23 cellular contexts compared by ENCODE assay signal in genomic region chr17:13582776-13583414, GRCh38. TPM values are rescaled to one million over a fixed set of nuclear protein-coding genes. Genes with fewer than 3 reads are reported as not detected.
DNase-seq lines count a peak whose midpoint lies in the region; ATAC-seq and TF ChIP-seq lines count a peak whose summit lies in the region.
"Had no signal": no experiment of that assay in that cellular context is flagged by ENCODE, and none has a peak within 500 bp of the region (broad histone marks: within the 10 kb centered on the region; RNA-seq: fewer than 3 reads in every experiment).

No MANE protein-coding gene starts in this region.

- no peak overlapping the region for H2AK9ac ChIP-seq in IMR-90 (replicated peaks; ENCODE audit: low read depth, low read length, poor library complexity)

- H3K9me3 ChIP-seq in IMR-90 (ENCODE audit: control insufficient read depth, insufficient read depth, low read length) (no peaks in the 10 kb centered on the region), mucosa of descending colon (no peaks in the 10 kb centered on the region), Karpas-422 (ENCODE audit: low read length) (no peaks in the 10 kb centered on the region)
- H3K9me3 ChIP-seq: body of pancreas, esophagus squamous epithelium, HAP-1, thoracic aorta had no signal

- WGBS in IMR-90 (ENCODE audit: extremely low coverage in 2 of 2, insufficient read length in 1 of 2), 2 experiments, result 20% methylated on average over 1 of the region's 8 CpGs; no CpG with 5 or more reads in 1 of the 2 experiments

- H3K9me3 Mint-ChIP-seq in nephron progenitor cell, result peaks cover 26% of the 10 kb centered on the region
- no peaks in the 10 kb centered on the region for H3K9me3 Mint-ChIP-seq in activated T-cell treated with anti-CD3 and anti-CD28 coated beads, Interleukin-2, amount 50 U/mL, for 4 hours
- H3K9me3 Mint-ChIP-seq: CD8-positive, alpha-beta T cell had no signal

- dilution Hi-C loops in IMR-90 (cut with HindIII; ENCODE audit: low sequenced_read_pairs, unreplicated experiment), result no loop called here

- peak overlapping the region; percentile 87 for H2BK20ac ChIP-seq in IMR-90 (ENCODE audit: low read depth, low read length)

- H3K36me3 ChIP-seq in IMR-90 (ENCODE audit: control insufficient read depth, insufficient read depth, low read length), result no peaks in the 10 kb centered on the region
- no peaks in the 10 kb centered on the region for H3K36me3 ChIP-seq in mucosa of descending colon (ENCODE audit: low read depth)
- no peaks in the 10 kb centered on the region for H3K36me3 ChIP-seq in Karpas-422 (ENCODE audit: insufficient read depth, low read length)
- H3K36me3 ChIP-seq: esophagus squamous epithelium, HAP-1, thoracic aorta had no signal

- peak overlapping the region; percentile 60 to 89 for H4K8ac ChIP-seq in IMR-90 (ENCODE audit: low read depth in 2 of 2, low read length in 2 of 2)

- no peak for TF ChIP-seq CTCF in IMR-90 (conservative IDR thresholded peaks at IDR 0.05; ENCODE audit: low read depth, low read length)
- no peak for TF ChIP-seq CTCF in nephron progenitor cell (IDR thresholded peaks at IDR 0.05)
- TF ChIP-seq CTCF in mucosa of descending colon (IDR thresholded peaks at IDR 0.05), result no peak

- no peak overlapping the region for H2AK5ac ChIP-seq in IMR-90 (ENCODE audit: low read depth, low read length)

- H3K27ac ChIP-seq in IMR-90 (ENCODE audit: insufficient read depth, low read length), result peak overlapping the region; percentile 73
- no peak overlapping the region for H3K27ac ChIP-seq in Karpas-422 (ENCODE audit: low read length)
- H3K27ac ChIP-seq: body of pancreas, esophagus squamous epithelium, thoracic aorta had no signal

- H4K20me1 ChIP-seq in IMR-90 (ENCODE audit: insufficient read depth, low read length), result no peaks in the 10 kb centered on the region
- no peaks in the 10 kb centered on the region for H4K20me1 ChIP-seq in Karpas-422 (ENCODE audit: insufficient read depth, low read depth, low read length)

- peaks cover 32% of the 10 kb centered on the region for H3K4me1 Mint-ChIP-seq in nephron progenitor cell
- H3K4me1 Mint-ChIP-seq in activated T-cell treated with anti-CD3 and anti-CD28 coated beads, Interleukin-2, amount 50 U/mL, for 4 hours (ENCODE audit: low read depth), result no peaks in the 10 kb centered on the region

- ATAC-seq in IMR-90 (ENCODE audit: low read depth), result peak; percentile 82
- ATAC-seq in SK-N-SH treated with all-trans-retinoic acid at 6 μM for 48 hours, result peak; percentile 73
- ATAC-seq in mucosa of descending colon, result no peak
- ATAC-seq in activated T-cell treated with anti-CD3 and anti-CD28 coated beads, Interleukin-2, amount 50 U/mL, for 4 hours, result no peak
- ATAC-seq: body of pancreas; CD8-positive, alpha-beta T cell; left colon had no signal

- no peaks in the 10 kb centered on the region for H3K79me2 ChIP-seq in Karpas-422 (ENCODE audit: low read length)

- peaks cover 32% of the 10 kb centered on the region for H3K36me3 Mint-ChIP-seq in nephron progenitor cell (ENCODE audit: low read depth)
- H3K36me3 Mint-ChIP-seq in activated T-cell treated with anti-CD3 and anti-CD28 coated beads, Interleukin-2, amount 50 U/mL, for 4 hours (ENCODE audit: insufficient read depth), result no peaks in the 10 kb centered on the region
- H3K36me3 Mint-ChIP-seq: activated naive CD8-positive, alpha-beta T cell; CD8-positive, alpha-beta T cell had no signal

- in situ Hi-C loops in IMR-90 (cut with MboI; ENCODE audit: low sequenced_read_pairs), result no loop called here

- peak overlapping the region; percentile 74 for H3K4ac ChIP-seq in IMR-90 (ENCODE audit: low read depth, low read length)

- no peaks in the 10 kb centered on the region for H3K27me3 Mint-ChIP-seq in nephron progenitor cell (ENCODE audit: low read depth, poor library complexity)
- H3K27me3 Mint-ChIP-seq in activated T-cell treated with anti-CD3 and anti-CD28 coated beads, Interleukin-2, amount 50 U/mL, for 4 hours (ENCODE audit: low read depth), result peaks cover 3% of the 10 kb centered on the region
- H3K27me3 Mint-ChIP-seq: progenitor cell of endocrine pancreas had no signal

- no peak for TF ChIP-seq RAD21 in IMR-90 (IDR thresholded peaks at IDR 0.05; ENCODE audit: low read length)

- BruUV-seq in IMR-90 (replicated peaks; lab: Mats Ljungman, UMichigan), result no TSS peak

- H3K23ac ChIP-seq in IMR-90 (ENCODE audit: low read depth, low read length), result peak overlapping the region; percentile 85; the same call in 1 of the 2 replicates

- H3K4me3 ChIP-seq in IMR-90 (ENCODE audit: insufficient read depth, low read depth, low read length) (peak overlapping the region; percentile 29; the same call in 1 of the 2 replicates), mucosa of descending colon (no peak overlapping the region), Karpas-422 (ENCODE audit: low read length) (no peak overlapping the region)
- H3K4me3 ChIP-seq: body of pancreas, esophagus squamous epithelium, HAP-1, thoracic aorta had no signal

- H2BK15ac ChIP-seq in IMR-90 (ENCODE audit: low read depth, low read length), result peak overlapping the region; percentile 61

- H3K4me1 ChIP-seq in IMR-90 (ENCODE audit: control insufficient read depth, insufficient read depth, low read length), result peaks cover 11% of the 10 kb centered on the region
- no peaks in the 10 kb centered on the region for H3K4me1 ChIP-seq in mucosa of descending colon (ENCODE audit: low read depth)
- H3K4me1 ChIP-seq in Karpas-422 (ENCODE audit: low read length), result no peaks in the 10 kb centered on the region
- H3K4me1 ChIP-seq: body of pancreas, HAP-1 had no signal

- no peaks in the 10 kb centered on the region; the same call in 1 of the 2 replicates for H3K9me1 ChIP-seq in IMR-90 (ENCODE audit: insufficient read depth, low read length)

- peak overlapping the region; percentile 56 for H4K5ac ChIP-seq in IMR-90 (ENCODE audit: low read depth, low read length)

- H3K27me3 ChIP-seq in IMR-90 (ENCODE audit: control insufficient read depth, insufficient read depth, low read length), result no peaks in the 10 kb centered on the region
- no peaks in the 10 kb centered on the region for H3K27me3 ChIP-seq in Karpas-422 (ENCODE audit: low read length)
- H3K27me3 ChIP-seq: body of pancreas, esophagus squamous epithelium had no signal

- H3K14ac ChIP-seq in IMR-90 (replicated peaks; ENCODE audit: low read depth, low read length), result peak overlapping the region; percentile 76

- H3K27ac Mint-ChIP-seq in nephron progenitor cell, result peak overlapping the region; percentile 47
- H3K27ac Mint-ChIP-seq: activated naive CD8-positive, alpha-beta T cell; CD8-positive, alpha-beta T cell; progenitor cell of endocrine pancreas had no signal

- H4K91ac ChIP-seq in IMR-90 (ENCODE audit: insufficient read depth, low read depth, low read length), result peak overlapping the region; percentile 93

- DNase-seq in AG20443 (ENCODE audit: low spot score), result peak; percentile 28
- DNase-seq in IMR-90, result peak; percentile 60
- no peak for DNase-seq in nephron progenitor cell
- no peak for DNase-seq in mucosa of descending colon
- DNase-seq in activated T-cell treated with anti-CD3 and anti-CD28 coated beads, Interleukin-2, amount 50 U/mL, for 4 hours, result no peak
- no peak for DNase-seq in activated T-cell treated with anti-CD3 and anti-CD28 coated beads, Interleukin-2, amount 50 U/mL, for 48 hours
- no peak for DNase-seq in Karpas-422
- DNase-seq: body of pancreas; CD8-positive, alpha-beta T cell; esophagus squamous epithelium; left colon; midbrain; NCI-H1436 treated with DMSO at 0.1 percent for 48 hours; NCI-H2171 treated with DMSO at 0.1 percent for 48 hours; NCI-H774; RPMI8226; stimulated activated CD4-positive, alpha-beta T cell treated with anti-CD3 and anti-CD28 coated beads, Interleukin-2, amount 100 ng/mL, for 24 hours; stimulated activated naive CD4-positive, alpha-beta T cell had no signal

- H3K4me2 ChIP-seq in IMR-90 (ENCODE audit: low read depth, low read length) (peak overlapping the region; percentile 93), Karpas-422 (ENCODE audit: low read depth, low read length, poor library complexity, severe bottlenecking) (no peak overlapping the region)

- peaks cover 14 to 46% of the 10 kb centered on the region in 2 experiments for H3K79me1 ChIP-seq in IMR-90 (ENCODE audit: low read depth in 1 of 2, low read length in 2 of 2)

- no peak for TF ChIP-seq POLR2A in IMR-90 (IDR thresholded peaks at IDR 0.05; ENCODE audit: low read depth, low read length)

- H2BK120ac ChIP-seq in IMR-90 (ENCODE audit: low read depth, low read length), result peak overlapping the region; percentile 94

- intact Hi-C loops in IMR-90 (cut with micrococcal nuclease) (loop anchor here (5.0 kb wide), 1 partner anchor 166 kb away; no protein-coding TSS in a partner anchor), mucosa of descending colon (cut with DNase I, micrococcal nuclease) (no loop called here)

- no peak overlapping the region for H2AFZ ChIP-seq in IMR-90 (replicated peaks; ENCODE audit: low read length, poor library complexity)
- H2AFZ ChIP-seq in Karpas-422 (ENCODE audit: low read length), result no peak overlapping the region

- POLR2A ChIA-PET in IMR-90 (lab: Charles Lee; ENCODE audit: unreplicated experiment), result no interaction called here

- H3K18ac ChIP-seq in IMR-90 (ENCODE audit: low read depth, low read length), result peak overlapping the region; percentile 89

- H3K9ac ChIP-seq in IMR-90 (ENCODE audit: low read depth, low read length) (peak overlapping the region; percentile 46; the same call in 1 of the 2 replicates), Karpas-422 (ENCODE audit: low read length) (no peak overlapping the region)

- no peak overlapping the region for H3K4me3 Mint-ChIP-seq in nephron progenitor cell
- no peak overlapping the region for H3K4me3 Mint-ChIP-seq in activated T-cell treated with anti-CD3 and anti-CD28 coated beads, Interleukin-2, amount 50 U/mL, for 4 hours
- H3K4me3 Mint-ChIP-seq: activated naive CD8-positive, alpha-beta T cell; CD8-positive, alpha-beta T cell had no signal

- peak overlapping the region; percentile 92 for H2BK5ac ChIP-seq in IMR-90 (ENCODE audit: low read depth, low read length, poor library complexity, severe bottlenecking)

- CTCF ChIA-PET in IMR-90 (lab: Yijun Ruan, JAX), result interaction anchor here (0.6 kb wide), 2 partner anchors 10 to 14 kb away, joined by 3 to 4 read pairs; no protein-coding TSS in a partner anchor

- peak overlapping the region; percentile 93 for H3K56ac ChIP-seq in IMR-90 (ENCODE audit: extremely low read depth, insufficient read depth, low read length)

- no peaks in the 10 kb centered on the region for H3K9me2 ChIP-seq in Karpas-422 (replicated peaks; ENCODE audit: insufficient read depth, low read length)

TF ChIP-seq in SK-N-SH treated with all-trans-retinoic acid at 6 μM for 48 hours, 23 proteins besides CTCF, POLR2A, EP300 and RAD21 (continues in another document):
- peak; percentile 83 for TF ChIP-seq ISL1 (CRISPR knock-in tag; IDR thresholded peaks at IDR 0.05)

RNA-seq across cellular contexts. Expression of gene HS3ST3A1, which starts 18.8 kb away (rescaled TPM):
- 7.5 and 9.0 TPM in 2 replicates for total RNA-seq in IMR-90 (2012; rRNA removed)
- 8.8 and 11.9 TPM in 2 replicates for polyA plus RNA-seq in IMR-90 (2012; rRNA removed)
- polyA plus RNA-seq in IMR-90 (2012; cell fraction: cytosol; rRNA removed), result 4.1 and 14.2 TPM in 2 replicates
- 16.3 and 27.2 TPM in 2 replicates for polyA plus RNA-seq in IMR-90 (2012; cell fraction: nucleus; rRNA removed; ENCODE audit: low replicate concordance)
- total RNA-seq in mucosa of descending colon, result 1 to 10 TPM in 1 of 3 donors, under 1 TPM in 1, not detected in 1; 0.65 to 1.2 TPM
- under 1 TPM in 1 of 3 donors, not detected in 2; 0.27 TPM for total RNA-seq in activated T-cell treated with anti-CD3 and anti-CD28 coated beads, Interleukin-2, amount 50 U/mL, for 4 hours
- not detected in 2 replicates for total RNA-seq in Karpas-422 (2014; rRNA removed; shearing (Covaris generic); ENCODE audit: low replicate concordance)
- total RNA-seq: body of pancreas; CD8-positive, alpha-beta T cell had no signal

Comparison
In these comparisons a context has a peak if more than half of its experiments do, and no peak if none do; other contexts are left out.
1. DNase-seq: peak in AG20443 (single experiment) and IMR-90 (single experiment); none in nephron progenitor cell (single experiment), mucosa of descending colon (0 of 3), activated T-cell treated with anti-CD3 and anti-CD28 coated beads, Interleukin-2, amount 50 U/mL, for 4 hours (single experiment), activated T-cell treated with anti-CD3 and anti-CD28 coated beads, Interleukin-2, amount 50 U/mL, for 48 hours (0 of 2) and Karpas-422 (single experiment).
2. ATAC-seq: peak in IMR-90 (single experiment) and SK-N-SH treated with all-trans-retinoic acid at 6 μM for 48 hours (single experiment); none in mucosa of descending colon (single experiment) and activated T-cell treated with anti-CD3 and anti-CD28 coated beads, Interleukin-2, amount 50 U/mL, for 4 hours (0 of 2).